In genomic region chr11:3838504-3838903, GRCh38 we compare ENCODE assay signal across 9 cellular contexts. TPM values are rescaled to one million over a fixed set of nuclear protein-coding genes. Genes with fewer than 3 reads are reported as not detected.
A peak's percentile ranks its signal among the peaks of the same experiment; 100 is the strongest.
DNase-seq lines count a peak whose midpoint lies in the region; ATAC-seq and TF ChIP-seq lines count a peak whose summit lies in the region.
"Had no signal": no experiment of that assay in that cellular context is flagged by ENCODE, and none has a peak within 500 bp of the region (broad histone marks: within the 10 kb centered on the region; RNA-seq: fewer than 3 reads in every experiment).

No MANE protein-coding gene starts in this region.

- H3K27ac Mint-ChIP-seq in activated naive CD4-positive, alpha-beta T cell treated with anti-CD3 and anti-CD28 coated beads, Interleukin-2, amount 50 U/mL, for 24 hours: peak overlapping the region; percentile 95
- peak overlapping the region; percentile 98 for H3K27ac Mint-ChIP-seq in T-helper 17 cell

- no peaks in the 10 kb centered on the region for H3K27me3 ChIP-seq in layer of hippocampus (ENCODE audit: control insufficient read depth, insufficient read depth, low read length)
- H3K27me3 ChIP-seq in tibial nerve: no peaks in the 10 kb centered on the region

- H3K9me3 ChIP-seq in T-helper 17 cell (ENCODE audit: control insufficient read depth, low read length, poor library complexity, severe bottlenecking) (no peaks in the 10 kb centered on the region), tibial nerve (no peaks in the 10 kb centered on the region)

- H3K27ac ChIP-seq in layer of hippocampus (ENCODE audit: low read depth, low read length): peak overlapping the region; percentile 90
- H3K27ac ChIP-seq in tibial nerve: peak overlapping the region; percentile 9 to 99 (median 71)

- peaks cover 62% of the 10 kb centered on the region for H3K4me1 Mint-ChIP-seq in activated naive CD4-positive, alpha-beta T cell treated with anti-CD3 and anti-CD28 coated beads, Interleukin-2, amount 50 U/mL, for 24 hours
- peaks cover 47% of the 10 kb centered on the region for H3K4me1 Mint-ChIP-seq in T-helper 17 cell

- ATAC-seq in T-helper 17 cell (no peak), GM19467 (IDR thresholded peaks at IDR 0.05; ENCODE audit: unreplicated experiment) (no peak), HG03469 (IDR thresholded peaks at IDR 0.05; ENCODE audit: unreplicated experiment) (no peak), GM19023 (IDR thresholded peaks at IDR 0.05; ENCODE audit: unreplicated experiment) (no peak)

- peaks cover 0 to 9% (median 0%) of the 10 kb centered on the region in 3 donors for H3K36me3 ChIP-seq in tibial nerve

- TF ChIP-seq CTCF in tibial nerve (IDR thresholded peaks at IDR 0.05): no peak

- TF ChIP-seq EP300 in tibial nerve (IDR thresholded peaks at IDR 0.05): no peak

- H3K4me1 ChIP-seq in tibial nerve: peaks cover 0 to 68% (median 38%) of the 10 kb centered on the region in 4 donors

- no peak for DNase-seq in activated naive CD4-positive, alpha-beta T cell treated with anti-CD3 and anti-CD28 coated beads, Interleukin-2, amount 50 U/mL, for 16 hours
- DNase-seq in T-helper 17 cell (no peak), tibial nerve (ENCODE audit: low spot score in 2 of 2) (no peak)
- DNase-seq: NCI-H2029 had no signal

- peak overlapping the region; percentile 91 for H3K4me3 Mint-ChIP-seq in activated naive CD4-positive, alpha-beta T cell treated with anti-CD3 and anti-CD28 coated beads, Interleukin-2, amount 50 U/mL, for 24 hours
- peak overlapping the region; percentile 97 for H3K4me3 Mint-ChIP-seq in T-helper 17 cell

- H3K9me3 Mint-ChIP-seq in activated naive CD4-positive, alpha-beta T cell treated with anti-CD3 and anti-CD28 coated beads, Interleukin-2, amount 50 U/mL, for 24 hours: no peaks in the 10 kb centered on the region

- no peaks in the 10 kb centered on the region for H3K27me3 Mint-ChIP-seq in activated naive CD4-positive, alpha-beta T cell treated with anti-CD3 and anti-CD28 coated beads, Interleukin-2, amount 50 U/mL, for 24 hours
- no peaks in the 10 kb centered on the region for H3K27me3 Mint-ChIP-seq in T-helper 17 cell

- peak overlapping the region in 1 of 4 donors; percentile 95 for H3K4me3 ChIP-seq in tibial nerve

- peaks cover 26% of the 10 kb centered on the region for H3K36me3 Mint-ChIP-seq in activated naive CD4-positive, alpha-beta T cell treated with anti-CD3 and anti-CD28 coated beads, Interleukin-2, amount 50 U/mL, for 24 hours
- peaks cover 13% of the 10 kb centered on the region for H3K36me3 Mint-ChIP-seq in T-helper 17 cell (ENCODE audit: low read depth)

- WGBS in tibial nerve, 2 donors: 76 to 82% methylated on average over 2 of the region's 2 CpGs

- no peak for TF ChIP-seq POLR2A in tibial nerve (IDR thresholded peaks at IDR 0.05)

RNA-seq across cellular contexts. Expression of gene RHOG, which starts 2.3 kb away (rescaled TPM):
- total RNA-seq in T-helper 17 cell: 100 to 1,000 TPM; 114 to 123 TPM
- 10 to 100 TPM; 35.2 to 92.7 (median 66.0) TPM for total RNA-seq in tibial nerve

RNA-seq across cellular contexts. Expression of gene STIM1, which starts 17.0 kb away (rescaled TPM):
- total RNA-seq in T-helper 17 cell (100 to 1,000 TPM; 115 to 125 TPM), tibial nerve (10 to 100 TPM; 51.3 to 70.1 (median 59.8) TPM)

RNA-seq across cellular contexts. Expression of gene PGAP2, which starts 30.1 kb away (rescaled TPM):
- total RNA-seq in T-helper 17 cell: 10 to 100 TPM; 17.8 to 19.3 TPM
- total RNA-seq in tibial nerve: 10 to 100 TPM in 3 of 4 donors, 1 to 10 TPM in 1; 8.1 to 15.1 (median 10.8) TPM

RNA-seq across cellular contexts. Expression of gene NUP98, which starts 41.1 kb away (rescaled TPM):
- total RNA-seq in T-helper 17 cell: 100 to 1,000 TPM; 120 to 128 TPM
- 100 to 1,000 TPM in 2 of 4 donors, 10 to 100 TPM in 2; 75.3 to 193 (median 115) TPM for total RNA-seq in tibial nerve
